ENCODE assay signal across 19 cellular contexts in genomic region chr4:152997235-152997735, GRCh38.
"Had no signal": no experiment of that assay in that cellular context is flagged by ENCODE, and none has a peak within 500 bp of the region (broad histone marks: within the 10 kb centered on the region; RNA-seq: fewer than 3 reads in every experiment).

No MANE protein-coding gene starts in this region.

- H3K27ac ChIP-seq: cardiac muscle cell, gastroesophageal sphincter, heart left ventricle, sigmoid colon, thoracic aorta had no signal

- H3K4me3 Mint-ChIP-seq: activated CD4-positive, alpha-beta memory T cell treated with anti-CD3 and anti-CD28 coated beads, Interleukin-2, amount 10 ng/mL, durations not matched to agents 7 days and 5 days; activated CD4-positive, alpha-beta T cell treated with anti-CD3 and anti-CD28 coated beads, Interleukin-2, amount 10 ng/mL, durations not matched to agents 24 days and 14 days; activated naive CD4-positive, alpha-beta T cell treated with anti-CD3 and anti-CD28 coated beads, Interleukin-2, amount 10 ng/mL, durations not matched to agents 7 days and 5 days; activated naive CD8-positive, alpha-beta T cell treated with anti-CD3 and anti-CD28 coated beads, Interleukin-2, amount 50 U/mL, for 24 hours; activated T-cell treated with anti-CD3 and anti-CD28 coated beads, Interleukin-2, amount 50 U/mL, for 72 hours; naive B cell; T-helper 1 cell treated with Interleukin-12 subunit alpha and Interleukin-12 subunit beta and Interleukin-4 antibody, amounts not matched to agents 30 μg/mL and 1 μg/mL, for 36 hours had no signal

- H3K36me3 Mint-ChIP-seq: activated naive CD4-positive, alpha-beta T cell treated with anti-CD3 and anti-CD28 coated beads, Interleukin-2, amount 10 ng/mL, durations not matched to agents 7 days and 5 days had no signal

- H3K9me3 Mint-ChIP-seq: activated CD4-positive, alpha-beta memory T cell treated with anti-CD3 and anti-CD28 coated beads, Interleukin-2, amount 10 ng/mL, durations not matched to agents 7 days and 5 days; activated CD4-positive, alpha-beta T cell treated with anti-CD3 and anti-CD28 coated beads, Interleukin-2, amount 10 ng/mL, durations not matched to agents 24 days and 14 days; activated naive CD4-positive, alpha-beta T cell treated with anti-CD3 and anti-CD28 coated beads, Interleukin-2, amount 10 ng/mL, durations not matched to agents 7 days and 5 days; activated naive CD8-positive, alpha-beta T cell treated with anti-CD3 and anti-CD28 coated beads, Interleukin-2, amount 50 U/mL, for 24 hours; activated T-cell treated with anti-CD3 and anti-CD28 coated beads, Interleukin-2, amount 50 U/mL, for 72 hours; naive B cell; T-helper 1 cell treated with Interleukin-12 subunit alpha and Interleukin-12 subunit beta and Interleukin-4 antibody, amounts not matched to agents 30 μg/mL and 1 μg/mL, for 36 hours had no signal

- H3K27me3 Mint-ChIP-seq: activated CD4-positive, alpha-beta T cell treated with anti-CD3 and anti-CD28 coated beads, Interleukin-2, amount 10 ng/mL, durations not matched to agents 24 days and 14 days had no signal

- ATAC-seq: activated naive CD8-positive, alpha-beta T cell treated with anti-CD3 and anti-CD28 coated beads, Interleukin-2, amount 50 U/mL, for 24 hours; activated T-cell treated with anti-CD3 and anti-CD28 coated beads, Interleukin-2, amount 50 U/mL, for 72 hours; gastroesophageal sphincter; heart left ventricle; left lobe of liver had no signal

- H3K4me1 Mint-ChIP-seq: activated CD4-positive, alpha-beta memory T cell treated with anti-CD3 and anti-CD28 coated beads, Interleukin-2, amount 10 ng/mL, durations not matched to agents 7 days and 5 days; activated CD4-positive, alpha-beta T cell treated with anti-CD3 and anti-CD28 coated beads, Interleukin-2, amount 10 ng/mL, durations not matched to agents 24 days and 14 days; activated naive CD4-positive, alpha-beta T cell treated with anti-CD3 and anti-CD28 coated beads, Interleukin-2, amount 10 ng/mL, durations not matched to agents 7 days and 5 days; activated naive CD8-positive, alpha-beta T cell treated with anti-CD3 and anti-CD28 coated beads, Interleukin-2, amount 50 U/mL, for 24 hours had no signal

- DNase-seq: activated CD4-positive, alpha-beta memory T cell treated with anti-CD3 and anti-CD28 coated beads, Interleukin-2, amount 10 ng/mL, durations not matched to agents 7 days and 5 days; activated CD4-positive, alpha-beta T cell treated with anti-CD3 and anti-CD28 coated beads, Interleukin-2, amount 10 ng/mL, durations not matched to agents 24 days and 14 days; activated effector memory CD4-positive, alpha-beta T cell treated with Interleukin-2 at 50 U/mL for 16 hours; activated naive CD4-positive, alpha-beta T cell treated with anti-CD3 and anti-CD28 coated beads, Interleukin-2, amount 10 ng/mL, durations not matched to agents 7 days and 5 days; activated naive CD8-positive, alpha-beta T cell treated with anti-CD3 and anti-CD28 coated beads, Interleukin-2, amount 50 U/mL, for 24 hours; activated T-cell treated with anti-CD3 and anti-CD28 coated beads, Interleukin-2, amount 50 U/mL, for 72 hours; heart left ventricle; lower lobe of right lung; naive B cell; retina; sigmoid colon; stimulated activated CD4-positive, alpha-beta T cell treated with anti-CD3 and anti-CD28 coated beads, Interleukin-4, amount 100 ng/mL, for 1 hour; stimulated activated naive CD4-positive, alpha-beta T cell; upper lobe of right lung had no signal

- H3K27ac Mint-ChIP-seq: activated CD4-positive, alpha-beta memory T cell treated with anti-CD3 and anti-CD28 coated beads, Interleukin-2, amount 10 ng/mL, durations not matched to agents 7 days and 5 days; activated CD4-positive, alpha-beta T cell treated with anti-CD3 and anti-CD28 coated beads, Interleukin-2, amount 10 ng/mL, durations not matched to agents 24 days and 14 days; activated naive CD4-positive, alpha-beta T cell treated with anti-CD3 and anti-CD28 coated beads, Interleukin-2, amount 10 ng/mL, durations not matched to agents 7 days and 5 days; activated naive CD8-positive, alpha-beta T cell treated with anti-CD3 and anti-CD28 coated beads, Interleukin-2, amount 50 U/mL, for 24 hours; activated T-cell treated with anti-CD3 and anti-CD28 coated beads, Interleukin-2, amount 50 U/mL, for 72 hours; T-helper 1 cell treated with Interleukin-12 subunit alpha and Interleukin-12 subunit beta and Interleukin-4 antibody, amounts not matched to agents 30 μg/mL and 1 μg/mL, for 36 hours had no signal
